ENCODE assay signal across 1 cellular context in genomic region chr19:17125728-17126677, GRCh38.
TF ChIP-seq lines count a peak whose summit lies in the region.

No MANE protein-coding gene starts in this region.

TF ChIP-seq in GM12878, 131 proteins besides CTCF, POLR2A, EP300 and RAD21 (continued from another document):
- TF ChIP-seq REST (IDR thresholded peaks at IDR 0.05; ENCODE audit: low read depth, low read length) (no peak), PML (IDR thresholded peaks at IDR 0.05; ENCODE audit: low read length) (peak; percentile 8; the same call in 1 of the 2 replicates), TCF3 (IDR thresholded peaks at IDR 0.05; ENCODE audit: borderline replicate concordance, insufficient read depth, low read depth, low read length) (peak; percentile 61; the same call in 1 of the 2 replicates), ZNF207 (IDR thresholded peaks at IDR 0.05; ENCODE audit: borderline replicate concordance) (peak; percentile 73; the same call in 1 of the 2 replicates), PAX8 (IDR thresholded peaks at IDR 0.05) (no peak)
- TF ChIP-seq, protein P1, sequence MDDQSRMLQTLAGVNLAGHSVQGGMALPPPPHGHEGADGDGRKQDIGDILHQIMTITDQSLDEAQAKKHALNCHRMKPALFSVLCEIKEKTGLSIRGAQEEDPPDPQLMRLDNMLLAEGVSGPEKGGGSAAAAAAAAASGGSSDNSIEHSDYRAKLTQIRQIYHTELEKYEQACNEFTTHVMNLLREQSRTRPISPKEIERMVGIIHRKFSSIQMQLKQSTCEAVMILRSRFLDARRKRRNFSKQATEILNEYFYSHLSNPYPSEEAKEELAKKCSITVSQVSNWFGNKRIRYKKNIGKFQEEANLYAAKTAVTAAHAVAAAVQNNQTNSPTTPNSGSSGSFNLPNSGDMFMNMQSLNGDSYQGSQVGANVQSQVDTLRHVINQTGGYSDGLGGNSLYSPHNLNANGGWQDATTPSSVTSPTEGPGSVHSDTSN (IDR thresholded peaks at IDR 0.05; ENCODE audit: insufficient replicate concordance, low read depth, low read length) = no peak
- TF ChIP-seq, protein P2, sequence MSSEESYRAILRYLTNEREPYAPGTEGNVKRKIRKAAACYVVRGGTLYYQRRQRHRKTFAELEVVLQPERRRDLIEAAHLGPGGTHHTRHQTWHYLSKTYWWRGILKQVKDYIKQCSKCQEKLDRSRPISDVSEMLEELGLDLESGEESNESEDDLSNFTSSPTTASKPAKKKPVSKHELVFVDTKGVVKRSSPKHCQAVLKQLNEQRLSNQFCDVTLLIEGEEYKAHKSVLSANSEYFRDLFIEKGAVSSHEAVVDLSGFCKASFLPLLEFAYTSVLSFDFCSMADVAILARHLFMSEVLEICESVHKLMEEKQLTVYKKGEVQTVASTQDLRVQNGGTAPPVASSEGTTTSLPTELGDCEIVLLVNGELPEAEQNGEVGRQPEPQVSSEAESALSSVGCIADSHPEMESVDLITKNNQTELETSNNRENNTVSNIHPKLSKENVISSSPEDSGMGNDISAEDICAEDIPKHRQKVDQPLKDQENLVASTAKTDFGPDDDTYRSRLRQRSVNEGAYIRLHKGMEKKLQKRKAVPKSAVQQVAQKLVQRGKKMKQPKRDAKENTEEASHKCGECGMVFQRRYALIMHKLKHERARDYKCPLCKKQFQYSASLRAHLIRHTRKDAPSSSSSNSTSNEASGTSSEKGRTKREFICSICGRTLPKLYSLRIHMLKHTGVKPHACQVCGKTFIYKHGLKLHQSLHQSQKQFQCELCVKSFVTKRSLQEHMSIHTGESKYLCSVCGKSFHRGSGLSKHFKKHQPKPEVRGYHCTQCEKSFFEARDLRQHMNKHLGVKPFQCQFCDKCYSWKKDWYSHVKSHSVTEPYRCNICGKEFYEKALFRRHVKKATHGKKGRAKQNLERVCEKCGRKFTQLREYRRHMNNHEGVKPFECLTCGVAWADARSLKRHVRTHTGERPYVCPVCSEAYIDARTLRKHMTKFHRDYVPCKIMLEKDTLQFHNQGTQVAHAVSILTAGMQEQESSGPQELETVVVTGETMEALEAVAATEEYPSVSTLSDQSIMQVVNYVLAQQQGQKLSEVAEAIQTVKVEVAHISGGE (CRISPR knock-in tag; IDR thresholded peaks at IDR 0.05) = no peak
